ENCODE assay signal across 1 cellular context in the genomic region with DNA sequence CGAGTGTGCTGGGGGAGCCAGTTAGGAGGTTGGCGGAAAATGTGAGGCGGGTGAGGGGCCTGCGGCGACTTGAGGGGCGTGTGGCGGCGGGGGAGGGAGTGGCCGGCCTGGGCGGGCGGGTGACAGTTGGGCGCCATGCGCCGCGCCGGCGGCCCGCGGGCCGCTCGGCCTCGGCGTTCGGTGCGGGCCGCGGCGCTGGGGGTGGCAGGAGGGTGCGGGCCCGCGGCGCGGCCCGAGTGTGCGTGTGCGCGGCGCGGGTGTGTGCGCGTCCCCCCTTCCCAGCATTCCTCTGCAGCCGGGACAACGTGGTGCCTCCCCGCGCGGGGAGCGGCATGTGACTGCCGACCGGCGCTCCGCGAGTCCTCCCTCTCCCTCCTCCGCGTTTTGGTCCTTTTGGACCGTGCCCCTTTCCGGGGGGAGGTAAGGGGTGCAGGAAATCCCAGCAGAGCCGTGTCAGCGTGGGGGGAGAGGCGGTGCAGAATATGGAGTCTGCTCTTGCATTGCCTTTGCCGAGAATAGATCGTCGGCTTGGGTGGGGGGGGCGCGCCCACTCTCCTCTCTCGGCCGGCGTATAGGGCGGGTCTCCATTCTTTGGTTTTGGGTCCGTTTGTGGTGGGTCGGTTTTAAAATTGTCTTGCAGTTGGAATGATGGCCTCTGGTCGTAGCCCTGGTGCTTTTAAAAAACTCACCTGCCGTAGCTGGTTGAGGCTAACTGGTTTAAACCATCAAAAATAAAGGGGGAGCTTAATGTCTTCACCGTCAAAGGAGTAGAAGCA.
TF ChIP-seq lines count a peak whose summit lies in the region.

No MANE protein-coding gene starts in this region.

TF ChIP-seq in WTC11, 78 proteins besides CTCF, POLR2A, EP300 and RAD21 (continued from another document):
- TF ChIP-seq PRDM15 (CRISPR knock-in tag; IDR thresholded peaks at IDR 0.05) (0 out of 2 replicates have a peak, but pooled peaks have one; percentile 23), ZNF138 (CRISPR knock-in tag; conservative IDR thresholded peaks at IDR 0.05) (no peak), ATF1 (CRISPR knock-in tag; IDR thresholded peaks at IDR 0.05) (no peak), USF1 (CRISPR knock-in tag; IDR thresholded peaks at IDR 0.05) (peak; percentile 26; the same call in 1 of the 2 replicates)
- TF ChIP-seq, protein P1, sequence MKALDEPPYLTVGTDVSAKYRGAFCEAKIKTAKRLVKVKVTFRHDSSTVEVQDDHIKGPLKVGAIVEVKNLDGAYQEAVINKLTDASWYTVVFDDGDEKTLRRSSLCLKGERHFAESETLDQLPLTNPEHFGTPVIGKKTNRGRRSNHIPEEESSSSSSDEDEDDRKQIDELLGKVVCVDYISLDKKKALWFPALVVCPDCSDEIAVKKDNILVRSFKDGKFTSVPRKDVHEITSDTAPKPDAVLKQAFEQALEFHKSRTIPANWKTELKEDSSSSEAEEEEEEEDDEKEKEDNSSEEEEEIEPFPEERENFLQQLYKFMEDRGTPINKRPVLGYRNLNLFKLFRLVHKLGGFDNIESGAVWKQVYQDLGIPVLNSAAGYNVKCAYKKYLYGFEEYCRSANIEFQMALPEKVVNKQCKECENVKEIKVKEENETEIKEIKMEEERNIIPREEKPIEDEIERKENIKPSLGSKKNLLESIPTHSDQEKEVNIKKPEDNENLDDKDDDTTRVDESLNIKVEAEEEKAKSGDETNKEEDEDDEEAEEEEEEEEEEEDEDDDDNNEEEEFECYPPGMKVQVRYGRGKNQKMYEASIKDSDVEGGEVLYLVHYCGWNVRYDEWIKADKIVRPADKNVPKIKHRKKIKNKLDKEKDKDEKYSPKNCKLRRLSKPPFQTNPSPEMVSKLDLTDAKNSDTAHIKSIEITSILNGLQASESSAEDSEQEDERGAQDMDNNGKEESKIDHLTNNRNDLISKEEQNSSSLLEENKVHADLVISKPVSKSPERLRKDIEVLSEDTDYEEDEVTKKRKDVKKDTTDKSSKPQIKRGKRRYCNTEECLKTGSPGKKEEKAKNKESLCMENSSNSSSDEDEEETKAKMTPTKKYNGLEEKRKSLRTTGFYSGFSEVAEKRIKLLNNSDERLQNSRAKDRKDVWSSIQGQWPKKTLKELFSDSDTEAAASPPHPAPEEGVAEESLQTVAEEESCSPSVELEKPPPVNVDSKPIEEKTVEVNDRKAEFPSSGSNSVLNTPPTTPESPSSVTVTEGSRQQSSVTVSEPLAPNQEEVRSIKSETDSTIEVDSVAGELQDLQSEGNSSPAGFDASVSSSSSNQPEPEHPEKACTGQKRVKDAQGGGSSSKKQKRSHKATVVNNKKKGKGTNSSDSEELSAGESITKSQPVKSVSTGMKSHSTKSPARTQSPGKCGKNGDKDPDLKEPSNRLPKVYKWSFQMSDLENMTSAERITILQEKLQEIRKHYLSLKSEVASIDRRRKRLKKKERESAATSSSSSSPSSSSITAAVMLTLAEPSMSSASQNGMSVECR (CRISPR knock-in tag; IDR thresholded peaks at IDR 0.05; ENCODE audit: borderline replicate concordance): no peak
- TF ChIP-seq, protein P2, sequence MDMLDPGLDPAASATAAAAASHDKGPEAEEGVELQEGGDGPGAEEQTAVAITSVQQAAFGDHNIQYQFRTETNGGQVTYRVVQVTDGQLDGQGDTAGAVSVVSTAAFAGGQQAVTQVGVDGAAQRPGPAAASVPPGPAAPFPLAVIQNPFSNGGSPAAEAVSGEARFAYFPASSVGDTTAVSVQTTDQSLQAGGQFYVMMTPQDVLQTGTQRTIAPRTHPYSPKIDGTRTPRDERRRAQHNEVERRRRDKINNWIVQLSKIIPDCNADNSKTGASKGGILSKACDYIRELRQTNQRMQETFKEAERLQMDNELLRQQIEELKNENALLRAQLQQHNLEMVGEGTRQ (CRISPR knock-in tag; IDR thresholded peaks at IDR 0.05): peak; percentile 56; the same call in 1 of the 2 replicates
- TF ChIP-seq, protein P3, sequence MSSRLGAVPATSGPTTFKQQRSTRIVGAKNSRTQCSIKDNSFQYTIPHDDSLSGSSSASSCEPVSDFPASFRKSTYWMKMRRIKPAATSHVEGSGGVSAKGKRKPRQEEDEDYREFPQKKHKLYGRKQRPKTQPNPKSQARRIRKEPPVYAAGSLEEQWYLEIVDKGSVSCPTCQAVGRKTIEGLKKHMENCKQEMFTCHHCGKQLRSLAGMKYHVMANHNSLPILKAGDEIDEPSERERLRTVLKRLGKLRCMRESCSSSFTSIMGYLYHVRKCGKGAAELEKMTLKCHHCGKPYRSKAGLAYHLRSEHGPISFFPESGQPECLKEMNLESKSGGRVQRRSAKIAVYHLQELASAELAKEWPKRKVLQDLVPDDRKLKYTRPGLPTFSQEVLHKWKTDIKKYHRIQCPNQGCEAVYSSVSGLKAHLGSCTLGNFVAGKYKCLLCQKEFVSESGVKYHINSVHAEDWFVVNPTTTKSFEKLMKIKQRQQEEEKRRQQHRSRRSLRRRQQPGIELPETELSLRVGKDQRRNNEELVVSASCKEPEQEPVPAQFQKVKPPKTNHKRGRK (CRISPR knock-in tag; IDR thresholded peaks at IDR 0.05; ENCODE audit: borderline replicate concordance): no peak
- TF ChIP-seq, protein P4, sequence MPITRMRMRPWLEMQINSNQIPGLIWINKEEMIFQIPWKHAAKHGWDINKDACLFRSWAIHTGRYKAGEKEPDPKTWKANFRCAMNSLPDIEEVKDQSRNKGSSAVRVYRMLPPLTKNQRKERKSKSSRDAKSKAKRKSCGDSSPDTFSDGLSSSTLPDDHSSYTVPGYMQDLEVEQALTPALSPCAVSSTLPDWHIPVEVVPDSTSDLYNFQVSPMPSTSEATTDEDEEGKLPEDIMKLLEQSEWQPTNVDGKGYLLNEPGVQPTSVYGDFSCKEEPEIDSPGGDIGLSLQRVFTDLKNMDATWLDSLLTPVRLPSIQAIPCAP (CRISPR knock-in tag; IDR thresholded peaks at IDR 0.05): no peak
TF ChIP-seq in WTC11: peak in this region for 5.
